In the genomic region with DNA sequence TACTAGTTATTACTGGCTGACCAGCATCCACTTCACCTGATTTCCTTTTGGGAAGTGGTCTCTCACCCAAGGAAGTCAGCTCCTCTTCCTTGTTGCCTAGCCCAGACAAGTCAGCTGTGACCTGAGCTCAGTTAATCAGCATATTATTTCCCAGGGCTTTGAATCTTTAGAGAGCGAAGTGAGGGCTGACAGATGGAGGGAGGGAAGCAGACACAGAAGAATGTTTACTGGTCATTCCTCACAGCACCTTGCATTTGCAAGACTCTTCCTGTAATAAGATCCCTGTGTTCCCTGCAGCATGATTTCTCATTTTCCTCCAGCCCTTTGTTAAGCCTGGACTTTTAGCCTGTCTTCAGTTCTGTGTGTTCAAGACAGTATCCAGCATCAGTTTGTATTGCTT, we compare ENCODE assay signal across 10 cellular contexts. TPM values are rescaled to one million over a fixed set of nuclear protein-coding genes. Genes with fewer than 3 reads are reported as not detected.
DNase-seq lines count a peak whose midpoint lies in the region; ATAC-seq and TF ChIP-seq lines count a peak whose summit lies in the region.
"Had no signal": no experiment of that assay in that cellular context is flagged by ENCODE, and none has a peak within 500 bp of the region (broad histone marks: within the 10 kb centered on the region; RNA-seq: fewer than 3 reads in every experiment).

No MANE protein-coding gene starts in this region.

- no peaks in the 10 kb centered on the region for H3K27me3 Mint-ChIP-seq in naive thymus-derived CD4-positive, alpha-beta T cell
- peaks cover 0 to 1% (median 0%) of the 10 kb centered on the region in 3 donors for H3K27me3 Mint-ChIP-seq in CD14-positive monocyte (ENCODE audit: low read depth in 3 of 3)

- H3K4me1 Mint-ChIP-seq in naive thymus-derived CD4-positive, alpha-beta T cell = peaks cover 23 to 89% (median 66%) of the 10 kb centered on the region in 7 donors
- peaks cover 28% of the 10 kb centered on the region for H3K4me1 Mint-ChIP-seq in CD14-positive monocyte

- CTCF ChIA-PET in naive thymus-derived CD4-positive, alpha-beta T cell (lab: Charles Lee) = no interaction called here

- POLR2A ChIA-PET in naive thymus-derived CD4-positive, alpha-beta T cell (lab: Charles Lee) = no interaction called here

- peak overlapping the region in 5 of 9 donors; percentile 7 to 76 (median 26) for H3K27ac Mint-ChIP-seq in naive thymus-derived CD4-positive, alpha-beta T cell
- H3K27ac Mint-ChIP-seq in CD14-positive monocyte = peak overlapping the region in 3 of 7 donors; percentile 5 to 83 (median 22)

- H3K4me3 Mint-ChIP-seq in naive thymus-derived CD4-positive, alpha-beta T cell = peak overlapping the region in 2 of 10 donors; percentile 20 to 61
- no peak overlapping the region for H3K4me3 Mint-ChIP-seq in CD14-positive monocyte

- peaks cover 47% of the 10 kb centered on the region for H3K4me1 ChIP-seq in ES-I3 (ENCODE audit: insufficient read depth, low read length)
- peaks cover 5 to 9% of the 10 kb centered on the region in 2 donors for H3K4me1 ChIP-seq in naive thymus-derived CD4-positive, alpha-beta T cell (ENCODE audit: control insufficient read depth in 2 of 2, insufficient read depth in 2 of 2, low read length in 2 of 2)

- DNase-seq in NCI-H524 treated with DMSO at 0.1 percent for 48 hours (lab: John Stamatoyannopoulos, UW) (peak; percentile 65), ecto neural progenitor cell (ENCODE audit: low spot score) (peak; percentile 45), CD14-positive monocyte (ENCODE audit: low spot score) (no peak)
- DNase-seq in naive thymus-derived CD4-positive, alpha-beta T cell = no peak
- DNase-seq in activated naive CD4-positive, alpha-beta T cell treated with Interleukin-2 at 50 U/mL for 16 hours = no peak
- DNase-seq: effector CD4-positive, alpha-beta T cell; NCI-H1436 had no signal

- H3K27me3 ChIP-seq in naive thymus-derived CD4-positive, alpha-beta T cell (ENCODE audit: control insufficient read depth in 2 of 2, insufficient read depth in 2 of 2, low read length in 2 of 2) = no peaks in the 10 kb centered on the region

- ATAC-seq in naive thymus-derived CD4-positive, alpha-beta T cell = no peak
- ATAC-seq in GM19452 (IDR thresholded peaks at IDR 0.05; ENCODE audit: unreplicated experiment) (no peak), HG02610 (IDR thresholded peaks at IDR 0.05; ENCODE audit: unreplicated experiment) (no peak)

- peaks cover 14 to 68% (median 51%) of the 10 kb centered on the region in 5 donors for H3K36me3 Mint-ChIP-seq in naive thymus-derived CD4-positive, alpha-beta T cell
- peaks cover 34 to 54% of the 10 kb centered on the region in 2 donors for H3K36me3 Mint-ChIP-seq in CD14-positive monocyte

- no peaks in the 10 kb centered on the region for H3K9me3 ChIP-seq in ES-I3 (ENCODE audit: control insufficient read depth, insufficient read depth, low read length)
- H3K9me3 ChIP-seq in naive thymus-derived CD4-positive, alpha-beta T cell (ENCODE audit: control insufficient read depth in 2 of 3, low read length in 3 of 3) = no peaks in the 10 kb centered on the region

- peaks cover 0 to 5% (median 0%) of the 10 kb centered on the region in 11 donors for H3K9me3 Mint-ChIP-seq in naive thymus-derived CD4-positive, alpha-beta T cell
- peaks cover 0 to 3% (median 0%) of the 10 kb centered on the region in 7 donors for H3K9me3 Mint-ChIP-seq in CD14-positive monocyte

- H3K9ac ChIP-seq in ES-I3 (ENCODE audit: low read depth, low read length) = 0 out of 2 replicates have a peak overlapping the region, but pooled peaks have one; percentile 9

- TF ChIP-seq CTCF in CD14-positive monocyte (IDR thresholded peaks at IDR 0.05) = no peak

- H3K36me3 ChIP-seq in ES-I3 (ENCODE audit: insufficient read depth, low read length) = no peaks in the 10 kb centered on the region
- H3K36me3 ChIP-seq in naive thymus-derived CD4-positive, alpha-beta T cell (ENCODE audit: control insufficient read depth in 2 of 3, insufficient read depth in 3 of 3, low read length in 3 of 3) = peaks cover 0 to 7% (median 5%) of the 10 kb centered on the region in 3 experiments

- H3K27ac ChIP-seq in naive thymus-derived CD4-positive, alpha-beta T cell (ENCODE audit: low read depth, low read length) = no peak overlapping the region

- H3K4me3 ChIP-seq in naive thymus-derived CD4-positive, alpha-beta T cell (ENCODE audit: low read length) = no peak overlapping the region

- intact Hi-C loops in naive thymus-derived CD4-positive, alpha-beta T cell (cut with micrococcal nuclease) = loop anchor here in 1 of 2 donors (5.0 kb wide), 1 partner anchor 47 kb away; no protein-coding TSS in a partner anchor
- intact Hi-C loops in CD14-positive monocyte (cut with micrococcal nuclease) = no loop called here

RNA-seq across cellular contexts. Expression of gene MAN2A1, which starts 50.0 kb away (rescaled TPM):
- total RNA-seq in naive thymus-derived CD4-positive, alpha-beta T cell = 100 to 1,000 TPM in 1 of 5 experiments, 10 to 100 TPM in 4; 36.2 to 107 (median 68.6) TPM
- polyA plus RNA-seq in naive thymus-derived CD4-positive, alpha-beta T cell = 10 to 100 TPM; 24.9 to 26.7 TPM
- polyA plus RNA-seq in CD14-positive monocyte = 10 to 100 TPM; 20.1 to 23.0 TPM

Comparison
In these comparisons a context has a peak if more than half of its experiments do, and no peak if none do; other contexts are left out.
1. DNase-seq: peak in NCI-H524 treated with DMSO at 0.1 percent for 48 hours (single experiment) and ecto neural progenitor cell (single experiment); none in naive thymus-derived CD4-positive, alpha-beta T cell (0 of 9), activated naive CD4-positive, alpha-beta T cell treated with Interleukin-2 at 50 U/mL for 16 hours (single experiment) and CD14-positive monocyte (single experiment).